8 cellular contexts compared by ENCODE assay signal in the genomic region with DNA sequence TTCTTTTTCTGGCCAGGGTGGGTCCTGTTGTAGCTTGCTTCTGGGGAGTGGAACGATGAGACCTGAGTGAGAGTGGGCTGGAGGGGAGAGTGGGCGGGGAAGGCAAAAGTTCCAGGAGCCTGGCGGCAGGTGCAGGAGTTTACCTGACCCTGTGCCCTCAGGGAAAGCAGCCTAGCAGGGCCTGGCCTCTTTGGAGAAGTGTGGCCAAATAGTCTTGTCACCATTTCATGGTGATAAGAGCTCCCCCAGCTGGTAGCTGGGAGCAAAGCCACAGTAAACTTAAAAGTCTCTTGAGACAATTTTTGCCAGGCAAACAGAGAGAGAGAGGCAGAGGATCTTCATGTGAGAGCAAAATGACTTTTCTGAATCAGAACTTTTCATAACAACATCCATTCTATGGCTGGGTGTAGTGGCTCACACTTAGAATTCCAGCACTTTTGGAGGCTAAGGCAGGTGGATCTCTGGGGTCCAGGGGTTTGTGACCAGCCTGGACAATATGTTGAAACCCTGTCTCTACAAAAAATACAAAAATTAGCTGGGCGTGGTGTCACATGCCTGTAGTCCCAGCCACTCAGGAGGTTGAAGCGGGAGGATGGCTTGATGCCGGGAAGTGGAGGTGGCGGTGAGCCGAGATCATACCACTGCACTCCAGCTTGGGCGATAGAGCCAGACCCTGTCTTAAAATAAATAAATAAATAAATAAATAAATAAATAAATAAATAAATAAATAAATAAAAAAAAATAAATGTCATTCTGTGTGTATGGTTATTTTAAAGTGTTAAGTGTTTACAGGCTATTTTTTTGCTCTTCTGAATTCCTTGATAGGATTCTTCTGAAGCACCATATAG.
DNase-seq lines count a peak whose midpoint lies in the region; ATAC-seq and TF ChIP-seq lines count a peak whose summit lies in the region.

No MANE protein-coding gene starts in this region.

- H3K79me2 ChIP-seq in SU-DHL-6 (ENCODE audit: insufficient read depth, low read length) = no peaks in the 10 kb centered on the region

- peak; percentile 89 for DNase-seq in ELF-1 (ENCODE audit: low read depth, low spot score)
- DNase-seq in HEK293T (ENCODE audit: extremely low spot score) = peak; percentile 68
- peak; percentile 82 to 93 (median 90) for DNase-seq in NCI-H1417 (lab: John Stamatoyannopoulos, UW)
- peak; percentile 64 for DNase-seq in activated naive CD8-positive, alpha-beta T cell treated with anti-CD3 and anti-CD28 coated beads, Interleukin-2, amount 10 ng/mL, durations not matched to agents 7 days and 5 days
- peak; percentile 86 to 92 for DNase-seq in cardiac muscle cell (ENCODE audit: low read depth in 1 of 2, low spot score in 1 of 2)
- DNase-seq in pulmonary artery endothelial cell (ENCODE audit: low read depth, low spot score) = peak; percentile 29
- DNase-seq in mesenteric fat pad (ENCODE audit: low spot score) = no peak

- TF ChIP-seq CTCF in SU-DHL-6 (IDR thresholded peaks at IDR 0.05; ENCODE audit: insufficient read depth, low read length, poor library complexity, severe bottlenecking) (peak; percentile 98), cardiac muscle cell (IDR thresholded peaks at IDR 0.05; ENCODE audit: low read depth, low read length) (peak; percentile 89)

- H3K4me3 ChIP-seq in SU-DHL-6 (ENCODE audit: insufficient read depth, low read length, poor library complexity, severe bottlenecking) (no peak overlapping the region), cardiac muscle cell (no peak overlapping the region)

- CTCF ChIA-PET in HEK293T (lab: Yijun Ruan, JAX) = interaction anchor here (0.6 to 3.7 kb wide), 16 partner anchors 9 to 904 kb away, joined by 3 to 48 read pairs (median 3); a partner anchor contains a TSS

- H3K27me3 Mint-ChIP-seq in activated naive CD8-positive, alpha-beta T cell treated with anti-CD3 and anti-CD28 coated beads, Interleukin-2, amount 10 ng/mL, durations not matched to agents 7 days and 5 days = no peaks in the 10 kb centered on the region

- H3K4me1 ChIP-seq in cardiac muscle cell (ENCODE audit: low read depth) = peaks cover 42% of the 10 kb centered on the region

- H3K9me3 ChIP-seq in SU-DHL-6 (ENCODE audit: insufficient read depth, low read length) (no peaks in the 10 kb centered on the region), cardiac muscle cell (ENCODE audit: low read depth) (no peaks in the 10 kb centered on the region)

- H3K9me3 Mint-ChIP-seq in activated naive CD8-positive, alpha-beta T cell treated with anti-CD3 and anti-CD28 coated beads, Interleukin-2, amount 10 ng/mL, durations not matched to agents 7 days and 5 days = no peaks in the 10 kb centered on the region

- peaks cover 4% of the 10 kb centered on the region for H3K4me1 Mint-ChIP-seq in activated naive CD8-positive, alpha-beta T cell treated with anti-CD3 and anti-CD28 coated beads, Interleukin-2, amount 10 ng/mL, durations not matched to agents 7 days and 5 days

- no peaks in the 10 kb centered on the region for H3K27me3 ChIP-seq in SU-DHL-6 (ENCODE audit: low read length)
- H3K27me3 ChIP-seq in cardiac muscle cell = no peaks in the 10 kb centered on the region

- H3K4me2 ChIP-seq in SU-DHL-6 (ENCODE audit: low read depth, low read length, poor library complexity, severe bottlenecking) = peak overlapping the region; percentile 29

- no peak overlapping the region for H3K4me3 Mint-ChIP-seq in activated naive CD8-positive, alpha-beta T cell treated with anti-CD3 and anti-CD28 coated beads, Interleukin-2, amount 10 ng/mL, durations not matched to agents 7 days and 5 days

- H3K27ac ChIP-seq in SU-DHL-6 (ENCODE audit: low read depth, low read length) (peak overlapping the region; percentile 53), cardiac muscle cell (no peak overlapping the region)

- H3F3A ChIP-seq in SU-DHL-6 (ENCODE audit: insufficient read depth) = no peaks in the 10 kb centered on the region

- peak overlapping the region; percentile 21 for H2AFZ ChIP-seq in SU-DHL-6 (ENCODE audit: low read depth, low read length, severe bottlenecking)

- H3K27ac Mint-ChIP-seq in activated naive CD8-positive, alpha-beta T cell treated with anti-CD3 and anti-CD28 coated beads, Interleukin-2, amount 10 ng/mL, durations not matched to agents 7 days and 5 days = peak overlapping the region; percentile 70

- H3K36me3 ChIP-seq in SU-DHL-6 (ENCODE audit: low read length) (peaks cover 13% of the 10 kb centered on the region; the same call in 1 of the 2 replicates), cardiac muscle cell (peaks cover 5% of the 10 kb centered on the region)

- POLR2A ChIA-PET in HEK293T (lab: Yijun Ruan, JAX) = interaction anchor here (1.8 kb wide), 1 partner anchor 211 kb away, joined by 8 read pairs; a partner anchor contains a TSS
- POLR2A ChIA-PET in activated naive CD8-positive, alpha-beta T cell treated with anti-CD3 and anti-CD28 coated beads, Interleukin-2, amount 10 ng/mL, durations not matched to agents 7 days and 5 days (lab: Charles Lee) = interaction anchor here (0.6 to 1.5 kb wide), 3 partner anchors 85 to 212 kb away, joined by 3 to 13 read pairs (median 5); a partner anchor contains a TSS

- H4K20me1 ChIP-seq in SU-DHL-6 (ENCODE audit: low read depth, low read length) = no peaks in the 10 kb centered on the region

- H3K9ac ChIP-seq in SU-DHL-6 (ENCODE audit: low read length) = peak overlapping the region; percentile 38

- H3K9me2 ChIP-seq in SU-DHL-6 (replicated peaks; ENCODE audit: insufficient read depth, low read length) = no peaks in the 10 kb centered on the region

- ATAC-seq in activated naive CD8-positive, alpha-beta T cell treated with anti-CD3 and anti-CD28 coated beads, Interleukin-2, amount 10 ng/mL, durations not matched to agents 7 days and 5 days (ENCODE audit: low read depth) = peak; percentile 70

- no peaks in the 10 kb centered on the region for H3K36me3 Mint-ChIP-seq in activated naive CD8-positive, alpha-beta T cell treated with anti-CD3 and anti-CD28 coated beads, Interleukin-2, amount 10 ng/mL, durations not matched to agents 7 days and 5 days

TF ChIP-seq in HEK293T, 16 proteins besides CTCF, POLR2A, EP300 and RAD21:
- TF ChIP-seq FOXK2 (IDR thresholded peaks at IDR 0.05) = no peak
- no peak for TF ChIP-seq NFRKB (IDR thresholded peaks at IDR 0.05)
- TF ChIP-seq ZNF384 (IDR thresholded peaks at IDR 0.05) = no peak
- TF ChIP-seq LEF1 (IDR thresholded peaks at IDR 0.05; ENCODE audit: borderline replicate concordance) = no peak
- TF ChIP-seq FOXA1 (IDR thresholded peaks at IDR 0.05) = no peak
- no peak for TF ChIP-seq HDGF (IDR thresholded peaks at IDR 0.05; ENCODE audit: borderline replicate concordance)
- TF ChIP-seq BHLHE40 (IDR thresholded peaks at IDR 0.05; ENCODE audit: borderline replicate concordance) = no peak
- TF ChIP-seq FOXM1 (IDR thresholded peaks at IDR 0.05; ENCODE audit: borderline replicate concordance) = no peak
- TF ChIP-seq ELF4 (IDR thresholded peaks at IDR 0.05) = no peak
- TF ChIP-seq ARNT (IDR thresholded peaks at IDR 0.05) = no peak
- no peak for TF ChIP-seq SP1 (IDR thresholded peaks at IDR 0.05)
- TF ChIP-seq TARDBP (IDR thresholded peaks at IDR 0.05) = no peak
- TF ChIP-seq, protein P1, sequence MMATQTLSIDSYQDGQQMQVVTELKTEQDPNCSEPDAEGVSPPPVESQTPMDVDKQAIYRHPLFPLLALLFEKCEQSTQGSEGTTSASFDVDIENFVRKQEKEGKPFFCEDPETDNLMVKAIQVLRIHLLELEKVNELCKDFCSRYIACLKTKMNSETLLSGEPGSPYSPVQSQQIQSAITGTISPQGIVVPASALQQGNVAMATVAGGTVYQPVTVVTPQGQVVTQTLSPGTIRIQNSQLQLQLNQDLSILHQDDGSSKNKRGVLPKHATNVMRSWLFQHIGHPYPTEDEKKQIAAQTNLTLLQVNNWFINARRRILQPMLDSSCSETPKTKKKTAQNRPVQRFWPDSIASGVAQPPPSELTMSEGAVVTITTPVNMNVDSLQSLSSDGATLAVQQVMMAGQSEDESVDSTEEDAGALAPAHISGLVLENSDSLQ (IDR thresholded peaks at IDR 0.05) = no peak
TF ChIP-seq in HEK293T: peak in this region for 0.
